ENCODE assay signal across 21 cellular contexts in genomic region chr4:147163311-147163710, GRCh38.
"Had no signal": no experiment of that assay in that cellular context is flagged by ENCODE, and none has a peak within 500 bp of the region (broad histone marks: within the 10 kb centered on the region; RNA-seq: fewer than 3 reads in every experiment).

No MANE protein-coding gene starts in this region.

- H3K36me3 ChIP-seq: gastrocnemius medialis, lower lobe of right lung, ovary, sigmoid colon, thoracic aorta, tibial nerve, upper lobe of right lung, uterus had no signal

- H3K4me3 ChIP-seq: dorsolateral prefrontal cortex, gastrocnemius medialis, lower lobe of right lung, ovary, psoas muscle, sigmoid colon, thoracic aorta, tibial nerve, upper lobe of right lung, uterus had no signal

- H3K4me1 Mint-ChIP-seq: stimulated activated naive B cell treated with anti-CD40 and anti-IgM and Interleukin-4, amounts not matched to agents 10 μg/mL and 1 μg/mL and 100 μg/mL, for 72 hours had no signal

- H3K27ac Mint-ChIP-seq: naive thymus-derived CD8-positive, alpha-beta T cell; stimulated activated naive B cell treated with anti-CD40 and anti-IgM and Interleukin-4, amounts not matched to agents 10 μg/mL and 1 μg/mL and 100 μg/mL, for 72 hours; stimulated activated naive CD8-positive, alpha-beta T cell treated with anti-CD3 and anti-CD28 coated beads, Interleukin-15, Interleukin-2, amounts not matched to agents 100 ng/mL and 50 ng/mL, for 24 hours had no signal

- H3K27ac ChIP-seq: dorsolateral prefrontal cortex, gastrocnemius medialis, lower lobe of right lung, ovary, psoas muscle, sigmoid colon, thoracic aorta, tibial nerve, upper lobe of right lung, uterus had no signal

- H3K4me3 Mint-ChIP-seq: naive thymus-derived CD8-positive, alpha-beta T cell; stimulated activated naive B cell treated with anti-CD40 and anti-IgM and Interleukin-4, amounts not matched to agents 10 μg/mL and 1 μg/mL and 100 μg/mL, for 72 hours; stimulated activated naive CD8-positive, alpha-beta T cell treated with anti-CD3 and anti-CD28 coated beads, Interleukin-15, Interleukin-2, amounts not matched to agents 100 ng/mL and 50 ng/mL, for 24 hours had no signal

- H3K27me3 ChIP-seq: dorsolateral prefrontal cortex, gastrocnemius medialis, ovary, sigmoid colon, tibial nerve, upper lobe of right lung, uterus had no signal

- H3K36me3 Mint-ChIP-seq: naive thymus-derived CD8-positive, alpha-beta T cell; stimulated activated naive B cell treated with anti-CD40 and anti-IgM and Interleukin-4, amounts not matched to agents 10 μg/mL and 1 μg/mL and 100 μg/mL, for 72 hours had no signal

- H3K4me1 ChIP-seq: psoas muscle, upper lobe of right lung, uterus had no signal

- DNase-seq: dorsolateral prefrontal cortex; effector CD4-positive, alpha-beta T cell; foreskin fibroblast; gastrocnemius medialis; head of caudate nucleus; left ventricle myocardium superior; lower lobe of right lung; naive thymus-derived CD8-positive, alpha-beta T cell; occipital lobe; ovary; posterior cingulate gyrus; psoas muscle; right cardiac atrium; sigmoid colon; stimulated activated CD4-positive, alpha-beta T cell treated with anti-CD3 and anti-CD28 coated beads, Interleukin-4, amount 100 ng/mL, for 4 hours; stimulated activated naive B cell treated with anti-CD40 and anti-IgM and Interleukin-4, amounts not matched to agents 10 μg/mL and 1 μg/mL and 100 μg/mL, for 72 hours; upper lobe of right lung; uterus had no signal

- H3K9me3 Mint-ChIP-seq: stimulated activated naive B cell treated with anti-CD40 and anti-IgM and Interleukin-4, amounts not matched to agents 10 μg/mL and 1 μg/mL and 100 μg/mL, for 72 hours; stimulated activated naive CD8-positive, alpha-beta T cell treated with anti-CD3 and anti-CD28 coated beads, Interleukin-15, Interleukin-2, amounts not matched to agents 100 ng/mL and 50 ng/mL, for 24 hours had no signal

- ATAC-seq: gastrocnemius medialis; left ventricle myocardium superior; lower lobe of right lung; naive thymus-derived CD8-positive, alpha-beta T cell; psoas muscle; right cardiac atrium; stimulated activated naive B cell treated with anti-CD40 and anti-IgM and Interleukin-4, amounts not matched to agents 10 μg/mL and 1 μg/mL and 100 μg/mL, for 72 hours; upper lobe of right lung had no signal
